Comparison of ENCODE assay signal across 8 cellular contexts in the genomic region with DNA sequence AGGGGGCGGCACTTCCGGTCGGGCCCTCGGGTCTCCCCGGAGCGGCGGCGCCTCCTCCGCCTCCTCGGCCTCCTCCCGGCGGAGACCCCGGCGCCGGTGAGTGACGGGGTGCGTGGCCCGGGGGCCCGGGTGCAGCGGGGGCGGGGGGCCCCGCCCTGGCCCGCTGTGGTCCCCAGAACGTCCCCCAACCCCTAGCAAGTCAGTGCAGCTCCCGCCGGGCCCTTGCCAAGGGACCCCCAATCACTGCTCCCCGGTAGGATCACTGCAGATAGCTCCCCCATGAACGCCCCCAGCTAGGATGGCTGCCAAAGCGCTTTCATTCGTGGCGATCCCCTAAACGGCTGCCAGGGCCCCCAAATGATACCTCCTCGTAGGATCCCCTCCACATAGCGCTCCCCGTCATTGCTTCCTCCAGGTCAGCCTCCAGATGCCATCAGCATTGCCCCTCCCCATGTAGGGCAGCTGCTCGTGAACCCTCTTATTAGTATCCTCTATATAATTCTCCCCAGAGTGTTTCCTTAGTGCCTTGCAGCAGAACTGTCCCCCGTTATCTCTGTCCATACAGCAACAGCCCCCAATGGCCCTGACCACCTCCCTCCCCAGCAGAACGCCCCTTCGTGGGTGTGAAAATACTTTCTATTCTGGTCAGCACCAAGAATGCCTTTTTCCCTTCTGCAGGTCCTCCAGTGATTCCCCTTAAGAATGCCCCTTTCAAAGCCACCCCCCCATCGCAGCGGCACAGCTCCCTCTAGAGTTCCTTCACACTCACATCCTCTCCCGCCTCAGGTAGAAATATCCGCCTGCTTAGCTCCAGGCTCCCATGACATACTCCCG. TPM values are rescaled to one million over a fixed set of nuclear protein-coding genes. Genes with fewer than 3 reads are reported as not detected.
DNase-seq lines count a peak whose midpoint lies in the region; ATAC-seq and TF ChIP-seq lines count a peak whose summit lies in the region.

Gene ZNF865, plus strand, starts transcription at position 11 of the 834 bp plus-strand sequence. CDS start 7,972 bp downstream, outside the sequence.

- peaks cover 0 to 6% (median 0%) of the 10 kb centered on the region in 11 experiments; a peak in 2 of 22 replicates for H3K9me3 ChIP-seq in BLaER1 treated with 17β-estradiol and CSF1 and Interleukin-3, amounts not matched to agents 10 nM and 100 nM (replicated peaks in 1 of 11)
- H3K9me3 ChIP-seq in Peyer's patch: no peaks in the 10 kb centered on the region

- H3K9me3 Mint-ChIP-seq in activated T-helper 1 cell treated with anti-CD3 and anti-CD28 coated beads, Interleukin-12 subunit alpha, Interleukin-12 subunit beta, Interleukin-2, Interleukin-4 antibody, amounts not matched to agents 30 ng/mL and 10 ng/mL and 1 ng/mL, durations not matched to agents 14 hours and 24 hours and 36 hours: no peaks in the 10 kb centered on the region
- no peaks in the 10 kb centered on the region for H3K9me3 Mint-ChIP-seq in natural killer cell

- H3K27ac ChIP-seq in BLaER1 treated with 17β-estradiol and CSF1 and Interleukin-3, amounts not matched to agents 10 nM and 100 nM: peak within 1 kb of the TSS; percentile 86 to 95 (median 93)
- H3K27ac ChIP-seq in Peyer's patch: peak within 1 kb of the TSS; percentile 90 to 99 (median 96)

- intact Hi-C loops in activated T-helper 1 cell treated with anti-CD3 and anti-CD28 coated beads, Interleukin-12 subunit alpha, Interleukin-12 subunit beta, Interleukin-2, Interleukin-4 antibody, amounts not matched to agents 30 ng/mL and 10 ng/mL and 1 ng/mL, durations not matched to agents 14 hours and 24 hours and 36 hours (cut with micrococcal nuclease): loop anchor here (1.0 to 5.0 kb wide), 8 partner anchors 18 to 535 kb away; partner anchors contain the start of genes PPP6R1, ZNF444, ZNF580 and ZNF581
- intact Hi-C loops in natural killer cell (cut with micrococcal nuclease): loop anchor here (1.0 to 5.0 kb wide), 2 partner anchors 36 to 89 kb away; partner anchors contain the start of genes ZNF580 and ZNF581

- peak within 1 kb of the TSS; percentile 89 to 99 (median 96) for H3K4me2 ChIP-seq in BLaER1 treated with 17β-estradiol and CSF1 and Interleukin-3, amounts not matched to agents 10 nM and 100 nM

- peak; percentile 73 for DNase-seq in Jurkat, Clone E6-1 (ENCODE audit: low read depth, low spot score)
- DNase-seq in Peyer's patch: peak; percentile 75 to 88 (median 78)
- peak; percentile 64 for DNase-seq in activated T-helper 1 cell treated with anti-CD3 and anti-CD28 coated beads, Interleukin-12 subunit alpha, Interleukin-12 subunit beta, Interleukin-2, Interleukin-4 antibody, amounts not matched to agents 30 ng/mL and 10 ng/mL and 1 ng/mL, durations not matched to agents 14 hours and 24 hours and 36 hours (ENCODE audit: low spot score)
- DNase-seq in fibroblast of peridontal ligament (ENCODE audit: extremely low read depth): peak; percentile 78
- DNase-seq in natural killer cell: peak; percentile 58
- DNase-seq in stimulated activated naive CD8-positive, alpha-beta T cell treated with anti-CD3 and anti-CD28 coated beads, Interleukin-15, Interleukin-2, amounts not matched to agents 100 U/mL and 50 U/mL, for 24 hours: peak; percentile 79

- peaks cover 45% of the 10 kb centered on the region for H3K4me1 Mint-ChIP-seq in activated T-helper 1 cell treated with anti-CD3 and anti-CD28 coated beads, Interleukin-12 subunit alpha, Interleukin-12 subunit beta, Interleukin-2, Interleukin-4 antibody, amounts not matched to agents 30 ng/mL and 10 ng/mL and 1 ng/mL, durations not matched to agents 14 hours and 24 hours and 36 hours (ENCODE audit: low read depth)
- H3K4me1 Mint-ChIP-seq in natural killer cell: peaks cover 61 to 73% of the 10 kb centered on the region in 2 donors

- ATAC-seq in GM19452 (IDR thresholded peaks at IDR 0.05; ENCODE audit: unreplicated experiment) (peak; percentile 24), natural killer cell (peak; percentile 41 to 52 (median 43))
- ATAC-seq in stimulated activated naive CD8-positive, alpha-beta T cell treated with anti-CD3 and anti-CD28 coated beads, Interleukin-15, Interleukin-2, amounts not matched to agents 100 U/mL and 50 U/mL, for 24 hours: peak; percentile 55

- H3K9ac ChIP-seq in BLaER1 treated with 17β-estradiol and CSF1 and Interleukin-3, amounts not matched to agents 10 nM and 100 nM: peak within 1 kb of the TSS; percentile 84 to 96 (median 94)

- peak in 1 of 2 donors; percentile 15 for TF ChIP-seq POLR2A in Peyer's patch (IDR thresholded peaks at IDR 0.05)

- peaks cover 0 to 46% (median 41%) of the 10 kb centered on the region in 11 experiments; a peak in 16 of 22 replicates for H4K20me1 ChIP-seq in BLaER1 treated with 17β-estradiol and CSF1 and Interleukin-3, amounts not matched to agents 10 nM and 100 nM

- H3K4me1 ChIP-seq in BLaER1 treated with 17β-estradiol and CSF1 and Interleukin-3, amounts not matched to agents 10 nM and 100 nM: peaks cover 40 to 78% (median 52%) of the 10 kb centered on the region in 10 experiments
- H3K4me1 ChIP-seq in Peyer's patch: peaks cover 0 to 38% (median 12%) of the 10 kb centered on the region in 4 donors

- H3K27me3 Mint-ChIP-seq in activated T-helper 1 cell treated with anti-CD3 and anti-CD28 coated beads, Interleukin-12 subunit alpha, Interleukin-12 subunit beta, Interleukin-2, Interleukin-4 antibody, amounts not matched to agents 30 ng/mL and 10 ng/mL and 1 ng/mL, durations not matched to agents 14 hours and 24 hours and 36 hours (ENCODE audit: insufficient read depth): no peaks in the 10 kb centered on the region
- no peaks in the 10 kb centered on the region for H3K27me3 Mint-ChIP-seq in natural killer cell (ENCODE audit: low read depth in 2 of 2)

- TF ChIP-seq CTCF in Peyer's patch (IDR thresholded peaks at IDR 0.05) (peak; percentile 21 to 80 (median 72)), natural killer cell (IDR thresholded peaks at IDR 0.05) (peak; percentile 61)

- peak within 1 kb of the TSS; percentile 95 for H3K4me3 Mint-ChIP-seq in activated T-helper 1 cell treated with anti-CD3 and anti-CD28 coated beads, Interleukin-12 subunit alpha, Interleukin-12 subunit beta, Interleukin-2, Interleukin-4 antibody, amounts not matched to agents 30 ng/mL and 10 ng/mL and 1 ng/mL, durations not matched to agents 14 hours and 24 hours and 36 hours
- H3K4me3 Mint-ChIP-seq in natural killer cell: peak within 1 kb of the TSS; percentile 94

- peaks cover 16% of the 10 kb centered on the region for H3K36me3 Mint-ChIP-seq in activated T-helper 1 cell treated with anti-CD3 and anti-CD28 coated beads, Interleukin-12 subunit alpha, Interleukin-12 subunit beta, Interleukin-2, Interleukin-4 antibody, amounts not matched to agents 30 ng/mL and 10 ng/mL and 1 ng/mL, durations not matched to agents 14 hours and 24 hours and 36 hours (ENCODE audit: low read depth)
- H3K36me3 Mint-ChIP-seq in natural killer cell: no peaks in the 10 kb centered on the region

- H3K27ac Mint-ChIP-seq in activated T-helper 1 cell treated with anti-CD3 and anti-CD28 coated beads, Interleukin-12 subunit alpha, Interleukin-12 subunit beta, Interleukin-2, Interleukin-4 antibody, amounts not matched to agents 30 ng/mL and 10 ng/mL and 1 ng/mL, durations not matched to agents 14 hours and 24 hours and 36 hours: peak within 1 kb of the TSS; percentile 98
- peak within 1 kb of the TSS; percentile 93 to 95 for H3K27ac Mint-ChIP-seq in natural killer cell

- H3K4me3 ChIP-seq in BLaER1 treated with 17β-estradiol and CSF1 and Interleukin-3, amounts not matched to agents 10 nM and 100 nM: peak within 1 kb of the TSS; percentile 75 to 96 (median 87)
- peak within 1 kb of the TSS; percentile 91 for H3K4me3 ChIP-seq in Jurkat, Clone E6-1 (ENCODE audit: low read length)
- H3K4me3 ChIP-seq in Peyer's patch: peak within 1 kb of the TSS; percentile 68 to 98 (median 92)

- H3K27me3 ChIP-seq in BLaER1 treated with 17β-estradiol and CSF1 and Interleukin-3, amounts not matched to agents 10 nM and 100 nM: no peaks in the 10 kb centered on the region
- H3K27me3 ChIP-seq in Peyer's patch: no peaks in the 10 kb centered on the region

- peaks cover 31 to 56% (median 44%) of the 10 kb centered on the region in 11 experiments for H3K36me3 ChIP-seq in BLaER1 treated with 17β-estradiol and CSF1 and Interleukin-3, amounts not matched to agents 10 nM and 100 nM
- H3K36me3 ChIP-seq in Peyer's patch: peaks cover 0 to 19% (median 0%) of the 10 kb centered on the region in 3 donors

RNA-seq across cellular contexts. Expression of gene ZNF865, which starts in this region (rescaled TPM):
- polyA plus RNA-seq in Jurkat, Clone E6-1 (2012; ENCODE audit: insufficient read depth, insufficient read length): 7.3 TPM
- total RNA-seq in Peyer's patch (10 to 100 TPM in 3 of 4 donors, 1 to 10 TPM in 1; 8.6 to 18.9 (median 14.3) TPM), natural killer cell (10 to 100 TPM; 18.5 to 22.1 (median 20.9) TPM)
- total RNA-seq in activated T-helper 1 cell treated with anti-CD3 and anti-CD28 coated beads, Interleukin-12 subunit alpha, Interleukin-12 subunit beta, Interleukin-2, Interleukin-4 antibody, amounts not matched to agents 30 ng/mL and 10 ng/mL and 1 ng/mL, durations not matched to agents 14 hours and 24 hours and 36 hours: 12.6 and 13.2 TPM in 2 replicates

Comparison
In these comparisons a context has a peak if more than half of its experiments do, and no peak if none do; other contexts are left out.
1. Peak in every context shown above with its lines: DNase-seq, ATAC-seq, H3K4me3 ChIP-seq and H3K27ac ChIP-seq.